In the genomic region with DNA sequence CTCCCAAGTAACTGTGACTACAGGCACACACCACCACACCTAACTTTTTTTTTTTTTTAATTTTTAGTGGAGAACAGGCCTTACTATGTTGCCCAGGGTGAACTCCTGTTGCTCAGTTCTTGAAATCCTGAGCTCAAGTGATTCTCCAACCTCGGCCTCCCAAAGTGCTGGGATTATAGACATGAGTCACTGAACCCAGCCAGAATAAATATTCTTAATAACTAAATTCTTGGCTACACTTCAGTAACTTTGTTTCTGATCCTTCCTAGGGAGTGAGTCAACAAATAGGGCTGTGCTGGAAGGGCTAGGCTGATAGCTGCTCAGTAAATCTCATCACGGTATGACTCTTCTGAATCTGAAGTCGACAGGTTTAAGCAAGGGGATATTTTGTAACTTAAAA, we compare ENCODE assay signal across 1 cellular context.
TF ChIP-seq lines count a peak whose summit lies in the region.

No MANE protein-coding gene starts in this region.

TF ChIP-seq in IMR-90, 13 proteins besides CTCF, POLR2A, EP300 and RAD21:
- peak; percentile 76 for TF ChIP-seq FOS (IDR thresholded peaks at IDR 0.05; ENCODE audit: low read depth, low read length)
- no peak for TF ChIP-seq MAZ (IDR thresholded peaks at IDR 0.05; ENCODE audit: borderline replicate concordance, low read depth, low read length)
- TF ChIP-seq NFE2L2 (IDR thresholded peaks at IDR 0.05; ENCODE audit: low read depth, low read length) = 0 out of 2 replicates have a peak, but pooled peaks have one; percentile 13
- TF ChIP-seq, protein P1, sequence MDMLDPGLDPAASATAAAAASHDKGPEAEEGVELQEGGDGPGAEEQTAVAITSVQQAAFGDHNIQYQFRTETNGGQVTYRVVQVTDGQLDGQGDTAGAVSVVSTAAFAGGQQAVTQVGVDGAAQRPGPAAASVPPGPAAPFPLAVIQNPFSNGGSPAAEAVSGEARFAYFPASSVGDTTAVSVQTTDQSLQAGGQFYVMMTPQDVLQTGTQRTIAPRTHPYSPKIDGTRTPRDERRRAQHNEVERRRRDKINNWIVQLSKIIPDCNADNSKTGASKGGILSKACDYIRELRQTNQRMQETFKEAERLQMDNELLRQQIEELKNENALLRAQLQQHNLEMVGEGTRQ (IDR thresholded peaks at IDR 0.05; ENCODE audit: low read depth, low read length) = no peak
- no peak for TF ChIP-seq RCOR1 (IDR thresholded peaks at IDR 0.05; ENCODE audit: insufficient replicate concordance, low read length)
- peak; percentile 11; the same call in 1 of the 2 replicates for TF ChIP-seq CEBPB (IDR thresholded peaks at IDR 0.05; ENCODE audit: low read depth, low read length)
- no peak for TF ChIP-seq MXI1 (IDR thresholded peaks at IDR 0.05; ENCODE audit: borderline replicate concordance, low read depth, low read length)
